Comparison of ENCODE assay signal across 8 cellular contexts in the genomic region with DNA sequence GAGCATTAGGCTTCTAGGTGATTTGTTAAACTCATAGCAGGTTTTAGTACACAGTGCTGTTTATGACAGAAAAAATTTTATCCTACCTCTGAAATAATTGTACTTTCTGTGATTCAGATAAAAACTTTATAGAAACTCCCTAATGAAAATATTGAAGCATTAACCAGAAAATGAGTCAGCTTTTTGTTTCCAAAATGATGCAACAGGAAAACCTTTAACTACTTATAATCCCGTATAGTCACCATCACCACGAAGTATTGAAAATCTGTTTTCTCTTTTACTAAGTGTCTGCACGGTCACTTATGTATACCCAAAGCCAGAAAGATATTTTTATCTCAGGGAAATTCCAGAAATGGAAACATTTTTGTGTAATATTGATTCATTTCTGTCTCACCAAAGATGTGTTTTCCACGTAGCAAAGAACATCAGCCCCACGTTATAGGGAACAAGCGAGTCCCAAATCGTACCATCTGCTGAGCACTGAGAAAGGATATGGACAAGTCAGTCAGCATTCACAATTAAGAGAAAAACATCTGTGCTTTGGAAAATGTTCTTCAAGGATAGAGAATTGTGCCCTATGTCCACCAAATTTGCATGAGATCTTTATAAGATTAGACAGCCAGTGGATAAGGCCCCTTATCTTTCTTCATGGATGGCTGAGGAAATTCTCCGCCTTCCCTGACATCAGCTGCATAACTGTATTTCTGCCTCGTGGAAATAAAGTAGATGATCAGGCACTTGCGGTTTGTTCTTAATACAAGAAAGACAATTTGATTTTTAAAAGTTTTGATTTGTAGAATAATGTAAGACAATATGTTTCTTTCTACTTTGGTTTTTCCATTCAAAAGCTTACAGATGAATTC. TPM values are rescaled to one million over a fixed set of nuclear protein-coding genes. Genes with fewer than 3 reads are reported as not detected.
DNase-seq lines count a peak whose midpoint lies in the region; ATAC-seq and TF ChIP-seq lines count a peak whose summit lies in the region.

No MANE protein-coding gene starts in this region.

- H3K4me1 ChIP-seq in colonic mucosa (no peaks in the 10 kb centered on the region), mucosa of descending colon (ENCODE audit: low read depth) (peaks cover 9% of the 10 kb centered on the region)

- DNase-seq in activated naive CD4-positive, alpha-beta T cell treated with Interleukin-2 at 50 U/mL for 16 hours, result peak; percentile 36
- DNase-seq in activated naive CD4-positive, alpha-beta T cell (lab: John Stamatoyannopoulos, UW), result no peak
- DNase-seq in RKO (ENCODE audit: low spot score) (peak; percentile 30), fibroblast of the aortic adventitia (ENCODE audit: low read depth) (peak; percentile 90), SK-N-DZ (ENCODE audit: low spot score) (no peak), colonic mucosa (no peak), mucosa of descending colon (no peak)

- no peak for TF ChIP-seq CTCF in fibroblast of the aortic adventitia (IDR thresholded peaks at IDR 0.05; ENCODE audit: insufficient read depth, low read length)
- TF ChIP-seq CTCF in colonic mucosa (IDR thresholded peaks at IDR 0.05), result no peak
- no peak for TF ChIP-seq CTCF in mucosa of descending colon (IDR thresholded peaks at IDR 0.05)

- no peak overlapping the region for H3K9ac ChIP-seq in colonic mucosa (ENCODE audit: low read depth in 2 of 2, low read length in 2 of 2)

- H3K27ac ChIP-seq in colonic mucosa, result no peak overlapping the region

- H3K9me3 ChIP-seq in colonic mucosa, result no peaks in the 10 kb centered on the region
- H3K9me3 ChIP-seq in mucosa of descending colon, result no peaks in the 10 kb centered on the region

- H3K4me3 ChIP-seq in fibroblast of the aortic adventitia (ENCODE audit: low read depth, low read length) (peak overlapping the region; percentile 7), colonic mucosa (no peak overlapping the region), mucosa of descending colon (no peak overlapping the region)

- H3K27me3 ChIP-seq in colonic mucosa, result no peaks in the 10 kb centered on the region

- ATAC-seq in HG02763 (IDR thresholded peaks at IDR 0.05; ENCODE audit: unreplicated experiment) (peak; percentile 42), mucosa of descending colon (no peak)

- intact Hi-C loops in colonic mucosa (cut with DNase I) (no loop called here), mucosa of descending colon (cut with DNase I, micrococcal nuclease) (no loop called here)

- H3K36me3 ChIP-seq in colonic mucosa (no peaks in the 10 kb centered on the region), mucosa of descending colon (ENCODE audit: low read depth) (no peaks in the 10 kb centered on the region)

RNA-seq across cellular contexts. Expression of a gene that starts 41.9 kb away (rescaled TPM):
- total RNA-seq in fibroblast of the aortic adventitia (ENCODE audit: low replicate concordance), result 13.4 and 33.3 TPM in 2 replicates
- 14.9 and 17.9 TPM in 2 replicates for polyA plus RNA-seq in SK-N-DZ (2014; cell fraction: cytosol; rRNA removed)
- polyA plus RNA-seq in SK-N-DZ (2014; cell fraction: nucleus; rRNA removed), result 5.8 and 12.8 TPM in 2 replicates
- total RNA-seq in colonic mucosa, result 10 to 100 TPM; 11.0 to 12.7 TPM
- total RNA-seq in mucosa of descending colon, result 10 to 100 TPM in 2 of 3 donors, 1 to 10 TPM in 1; 8.7 to 15.7 (median 12.3) TPM

RNA-seq across cellular contexts. Expression of a gene that starts 54.5 kb away (rescaled TPM):
- total RNA-seq in fibroblast of the aortic adventitia (ENCODE audit: low replicate concordance) (122 and 175 TPM in 2 replicates), colonic mucosa (100 to 1,000 TPM; 252 to 304 TPM), mucosa of descending colon (100 to 1,000 TPM; 178 to 243 (median 235) TPM)
- 155 and 206 TPM in 2 replicates for polyA plus RNA-seq in SK-N-DZ (2014; cell fraction: cytosol; rRNA removed)
- 157 and 318 TPM in 2 replicates for polyA plus RNA-seq in SK-N-DZ (2014; cell fraction: nucleus; rRNA removed)

Comparison
In these comparisons a context has a peak if more than half of its experiments do, and no peak if none do; other contexts are left out.
1. DNase-seq: peak in activated naive CD4-positive, alpha-beta T cell treated with Interleukin-2 at 50 U/mL for 16 hours (single experiment), RKO (single experiment) and fibroblast of the aortic adventitia (single experiment); none in activated naive CD4-positive, alpha-beta T cell (0 of 4), SK-N-DZ (single experiment), colonic mucosa (single experiment) and mucosa of descending colon (0 of 3).